Comparison of ENCODE assay signal across 9 cellular contexts in the genomic region with DNA sequence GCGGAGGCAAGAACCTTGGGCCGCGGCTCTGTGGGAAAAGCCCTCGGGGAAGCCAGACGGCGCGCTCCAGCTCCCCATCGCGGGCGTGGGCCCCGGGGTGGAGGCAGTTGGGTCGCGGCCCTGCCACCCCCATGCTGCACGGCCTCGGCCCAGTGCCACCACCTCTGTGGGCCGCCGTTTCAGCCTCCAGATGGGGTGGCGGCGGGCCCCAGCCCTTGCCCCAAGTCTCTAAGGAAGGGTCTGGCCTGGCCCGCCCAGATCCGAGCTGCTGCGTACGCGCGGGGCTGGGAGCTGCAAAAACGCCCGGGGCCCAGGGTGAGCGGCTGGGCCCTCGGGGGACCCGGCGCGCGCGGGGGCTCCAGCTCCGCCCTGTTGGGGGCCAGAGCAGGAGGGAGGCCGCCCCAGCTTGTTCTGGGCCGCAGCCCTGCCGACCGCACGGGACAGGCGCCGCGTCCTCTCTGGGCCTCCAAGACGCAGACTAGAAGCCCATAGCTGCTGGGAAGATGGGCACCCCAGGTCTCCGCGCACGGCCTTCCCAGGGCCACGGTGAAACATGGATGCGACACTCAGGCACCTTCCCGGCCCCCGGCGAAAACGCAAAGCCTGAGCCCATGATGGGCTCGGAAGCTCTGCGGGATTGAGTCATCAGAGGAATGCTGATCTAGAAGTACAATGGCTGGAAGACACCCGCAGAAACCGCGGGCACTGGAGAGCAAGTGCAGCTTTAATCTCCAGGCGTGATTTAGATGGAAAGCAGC.
DNase-seq lines count a peak whose midpoint lies in the region; ATAC-seq and TF ChIP-seq lines count a peak whose summit lies in the region.
"Had no signal": no experiment of that assay in that cellular context is flagged by ENCODE, and none has a peak within 500 bp of the region (broad histone marks: within the 10 kb centered on the region; RNA-seq: fewer than 3 reads in every experiment).

No MANE protein-coding gene starts in this region.

- CTCF ChIA-PET in BJ (lab: Yijun Ruan, JAX) (interaction anchor here (1.2 to 1.7 kb wide), 3 partner anchors 8 to 129 kb away, joined by 4 to 9 read pairs (median 4); no protein-coding TSS in a partner anchor), activated B cell treated with CpG ODN at 0.5 μM for 24 hours (lab: Charles Lee) (interaction anchor here (1.2 kb wide), 1 partner anchor 129 kb away, joined by 3 read pairs; no protein-coding TSS in a partner anchor)

- H3K36me3 Mint-ChIP-seq in activated B cell treated with CpG ODN at 0.5 μM for 24 hours (ENCODE audit: low read depth) = no peaks in the 10 kb centered on the region

- H3K4me3 Mint-ChIP-seq in activated B cell treated with CpG ODN at 0.5 μM for 24 hours = peak overlapping the region; percentile 58

- no peaks in the 10 kb centered on the region for H4K20me1 ChIP-seq in osteoblast (ENCODE audit: insufficient read depth, low read length)

- no peak overlapping the region for H2AFZ ChIP-seq in osteoblast (ENCODE audit: low read length)

- intact Hi-C loops in activated B cell treated with CpG ODN at 0.5 μM for 24 hours (cut with micrococcal nuclease) (no loop called here), heart right ventricle (cut with DNase I) (loop anchor here in 5 of 10 donors (1.0 to 10.0 kb wide), 6 partner anchors 84 to 112 kb away; partner anchors contain the start of gene KCTD15 (in 2 of the 5))

- no peak overlapping the region for H3K4me2 ChIP-seq in osteoblast (ENCODE audit: insufficient read depth, low read length)

- H3K27ac Mint-ChIP-seq in activated B cell treated with CpG ODN at 0.5 μM for 24 hours = no peak overlapping the region

- DNase-seq in BJ (ENCODE audit: low read depth) (no peak), activated B cell treated with CpG ODN at 0.5 μM for 24 hours (no peak), heart right ventricle (peak; percentile 13 to 31), osteoblast (ENCODE audit: insufficient read length, low spot score, missing footprints) (peak; percentile 66)
- DNase-seq in stimulated activated CD4-positive, alpha-beta T cell treated with anti-CD3 and anti-CD28 coated beads, Interleukin-4, amount 100 ng/mL, for 4 hours = no peak
- DNase-seq in activated CD8-positive, alpha-beta memory T cell treated with anti-CD3 and anti-CD28 coated beads, Interleukin-2, amount 50 U/mL, for 4 hours = no peak
- DNase-seq: hippocampal formation had no signal

- H3K27me3 ChIP-seq in BJ (ENCODE audit: control insufficient read depth, insufficient read depth, low read length) = peaks cover 12% of the 10 kb centered on the region
- peaks cover 0 to 61% (median 25%) of the 10 kb centered on the region in 7 donors for H3K27me3 ChIP-seq in heart right ventricle
- peaks cover 30% of the 10 kb centered on the region for H3K27me3 ChIP-seq in osteoblast (ENCODE audit: insufficient read depth, low read length)

- H3K36me3 ChIP-seq in BJ (ENCODE audit: control insufficient read depth, insufficient read depth, low read length) = no peaks in the 10 kb centered on the region
- no peaks in the 10 kb centered on the region for H3K36me3 ChIP-seq in heart right ventricle
- H3K36me3 ChIP-seq in osteoblast (ENCODE audit: insufficient read depth, low read length) = no peaks in the 10 kb centered on the region

- H3K4me1 Mint-ChIP-seq in activated B cell treated with CpG ODN at 0.5 μM for 24 hours = peaks cover 12% of the 10 kb centered on the region

- H3K79me2 ChIP-seq in osteoblast (ENCODE audit: insufficient read depth, low read length) = no peaks in the 10 kb centered on the region

- ATAC-seq in activated B cell treated with CpG ODN at 0.5 μM for 24 hours (ENCODE audit: low read depth) (peak; percentile 31), heart right ventricle (peak in 7 of 8 donors; percentile 7 to 58 (median 25)), GM21515 (IDR thresholded peaks at IDR 0.05; ENCODE audit: unreplicated experiment) (no peak), HG02885 (IDR thresholded peaks at IDR 0.05; ENCODE audit: poor library complexity, unreplicated experiment) (no peak)

- peaks cover 38% of the 10 kb centered on the region for H3K27me3 Mint-ChIP-seq in activated B cell treated with CpG ODN at 0.5 μM for 24 hours

- H3K4me1 ChIP-seq in heart right ventricle (peaks cover 4 to 29% (median 23%) of the 10 kb centered on the region in 9 donors), osteoblast (ENCODE audit: insufficient read depth, low read length) (no peaks in the 10 kb centered on the region)

- H3K4me3 ChIP-seq in BJ (ENCODE audit: low read depth, low read length) (peak overlapping the region; percentile 43; the same call in 1 of the 2 replicates), heart right ventricle (peak overlapping the region; percentile 43 to 70 (median 53)), osteoblast (ENCODE audit: insufficient read depth, low read length) (no peak overlapping the region)

- 13 to 14% methylated on average over 59 of the region's 59 CpGs for WGBS in heart right ventricle, 2 donors

- H3K27ac ChIP-seq in heart right ventricle (peak overlapping the region in 9 of 10 donors; percentile 72 to 98 (median 92)), osteoblast (ENCODE audit: low read depth, low read length) (no peak overlapping the region)

- no peak for TF ChIP-seq CTCF in BJ (IDR thresholded peaks at IDR 0.05; ENCODE audit: insufficient read depth, low read depth, low read length)
- TF ChIP-seq CTCF in activated B cell treated with CpG ODN at 0.5 μM for 24 hours (IDR thresholded peaks at IDR 0.05) = no peak
- no peak for TF ChIP-seq CTCF in heart right ventricle (IDR thresholded peaks at IDR 0.05)
- TF ChIP-seq CTCF in osteoblast (IDR thresholded peaks at IDR 0.05; ENCODE audit: extremely low read depth, low read depth, low read length) = no peak

- H3K9me3 ChIP-seq in heart right ventricle (peaks cover 0 to 7% (median 0%) of the 10 kb centered on the region in 11 donors), osteoblast (ENCODE audit: low read depth, low read length) (no peaks in the 10 kb centered on the region)

- POLR2A ChIA-PET in BJ (lab: Charles Lee) = no interaction called here
- POLR2A ChIA-PET in activated B cell treated with CpG ODN at 0.5 μM for 24 hours (lab: Charles Lee) = interaction anchor here (0.5 to 1.1 kb wide), 2 partner anchors 18 to 916 kb away, joined by 3 to 4 read pairs; no protein-coding TSS in a partner anchor

- H3K9me3 Mint-ChIP-seq in activated B cell treated with CpG ODN at 0.5 μM for 24 hours = peaks cover 3% of the 10 kb centered on the region

Comparison
In these comparisons a context has a peak if more than half of its experiments do, and no peak if none do; other contexts are left out.
1. DNase-seq: peak in heart right ventricle (2 of 2) and osteoblast (single experiment); none in BJ (single experiment), activated B cell treated with CpG ODN at 0.5 μM for 24 hours (single experiment), stimulated activated CD4-positive, alpha-beta T cell treated with anti-CD3 and anti-CD28 coated beads, Interleukin-4, amount 100 ng/mL, for 4 hours (0 of 2) and activated CD8-positive, alpha-beta memory T cell treated with anti-CD3 and anti-CD28 coated beads, Interleukin-2, amount 50 U/mL, for 4 hours (single experiment).
2. ATAC-seq: peak in activated B cell treated with CpG ODN at 0.5 μM for 24 hours (single experiment) and heart right ventricle (7 of 8); none in GM21515 (single experiment) and HG02885 (single experiment).